In genomic region chrX:10833299-10834169, GRCh38 we compare ENCODE assay signal across 8 cellular contexts.
A peak's percentile ranks its signal among the peaks of the same experiment; 100 is the strongest.
DNase-seq lines count a peak whose midpoint lies in the region; ATAC-seq and TF ChIP-seq lines count a peak whose summit lies in the region.

No MANE protein-coding gene starts in this region.

- POLR2A ChIA-PET in HEK293 (lab: Yijun Ruan, JAX), result no interaction called here

- ATAC-seq in GM19452 (IDR thresholded peaks at IDR 0.05; ENCODE audit: unreplicated experiment), result no peak

- H3K9me3 ChIP-seq in HEK293 (ENCODE audit: control insufficient read depth, insufficient read depth, low read depth, low read length), result no peaks in the 10 kb centered on the region
- H3K9me3 ChIP-seq in left ventricle myocardium inferior (replicated peaks), result no peaks in the 10 kb centered on the region

- TF ChIP-seq CTCF in HEK293 (tag by site-specific recombination; IDR thresholded peaks at IDR 0.05) (no peak), VCaP (conservative IDR thresholded peaks at IDR 0.05) (no peak), left ventricle myocardium inferior (IDR thresholded peaks at IDR 0.05; ENCODE audit: borderline replicate concordance) (no peak), progenitor cell of endocrine pancreas (IDR thresholded peaks at IDR 0.05; ENCODE audit: unreplicated experiment) (no peak), HFFc6 (IDR thresholded peaks at IDR 0.05) (no peak)

- peaks cover 13% of the 10 kb centered on the region for H3K4me1 Mint-ChIP-seq in progenitor cell of endocrine pancreas (ENCODE audit: low read depth)
- H3K4me1 Mint-ChIP-seq in HFFc6 (ENCODE audit: low read depth), result no peaks in the 10 kb centered on the region

- H3K36me3 Mint-ChIP-seq in progenitor cell of endocrine pancreas (ENCODE audit: insufficient read depth) (peaks cover 2% of the 10 kb centered on the region), HFFc6 (ENCODE audit: low read depth) (no peaks in the 10 kb centered on the region)

- no peaks in the 10 kb centered on the region for H3K27me3 Mint-ChIP-seq in progenitor cell of endocrine pancreas
- no peaks in the 10 kb centered on the region for H3K27me3 Mint-ChIP-seq in HFFc6 (ENCODE audit: insufficient read depth)

- H3K4me3 Mint-ChIP-seq in progenitor cell of endocrine pancreas (ENCODE audit: low read depth), result peak overlapping the region; percentile 80
- no peak overlapping the region; the same call in 1 of the 2 replicates for H3K4me3 Mint-ChIP-seq in HFFc6

- intact Hi-C loops in left ventricle myocardium inferior (cut with micrococcal nuclease), result no loop called here

- no peaks in the 10 kb centered on the region for H3K4me1 ChIP-seq in HEK293 (ENCODE audit: control insufficient read depth, insufficient read depth, low read length)
- no peaks in the 10 kb centered on the region for H3K4me1 ChIP-seq in left ventricle myocardium inferior

- H3K9me3 Mint-ChIP-seq in progenitor cell of endocrine pancreas (ENCODE audit: low read depth), result peaks cover 15% of the 10 kb centered on the region
- no peaks in the 10 kb centered on the region for H3K9me3 Mint-ChIP-seq in HFFc6

- peak overlapping the region; percentile 18; the same call in 1 of the 2 replicates for H3K27ac ChIP-seq in HEK293 (ENCODE audit: extremely low read depth, low read depth, low read length)
- peak overlapping the region; percentile 82 for H3K27ac ChIP-seq in VCaP
- H3K27ac ChIP-seq in left ventricle myocardium inferior (replicated peaks), result no peak overlapping the region

- DNase-seq in left ventricle myocardium inferior (no peak), progenitor cell of endocrine pancreas (ENCODE audit: low spot score, unreplicated experiment) (peak; percentile 15), HFFc6 (no peak), NCI-H187 treated with DMSO at 0.1 percent for 48 hours (lab: John Stamatoyannopoulos, UW) (no peak)
- DNase-seq in stimulated activated CD4-positive, alpha-beta T cell treated with anti-CD3 and anti-CD28 coated beads, Interleukin-12 subunit alpha, Interleukin-12 subunit beta, amount 100 ng/mL, for 4 hours, result no peak

- H3K27me3 ChIP-seq in left ventricle myocardium inferior (ENCODE audit: low read depth), result no peaks in the 10 kb centered on the region

- peak overlapping the region; percentile 73 for H3K27ac Mint-ChIP-seq in progenitor cell of endocrine pancreas
- no peak overlapping the region for H3K27ac Mint-ChIP-seq in HFFc6

- H3K4me3 ChIP-seq in HEK293 (ENCODE audit: low read depth, low read length), result no peak overlapping the region
- H3K4me3 ChIP-seq in left ventricle myocardium inferior, result peak overlapping the region; percentile 33

- CTCF ChIA-PET in HEK293 (lab: Yijun Ruan, JAX), result no interaction called here

- H3K36me3 ChIP-seq in HEK293 (ENCODE audit: control insufficient read depth in 2 of 2, insufficient read depth in 1 of 2, low read length in 2 of 2) (no peaks in the 10 kb centered on the region), left ventricle myocardium inferior (no peaks in the 10 kb centered on the region)

TF ChIP-seq in HEK293, 187 proteins besides CTCF, POLR2A, EP300 and RAD21:
- TF ChIP-seq TRIM28 (IDR thresholded peaks at IDR 0.05; ENCODE audit: borderline replicate concordance, low read length) (peak; percentile 76), ZNF423 (tag by site-specific recombination; IDR thresholded peaks at IDR 0.05) (no peak)
